In genomic region chr2:63786506-63786905, GRCh38 we compare ENCODE assay signal across 20 cellular contexts.
"Had no signal": no experiment of that assay in that cellular context is flagged by ENCODE, and none has a peak within 500 bp of the region (broad histone marks: within the 10 kb centered on the region; RNA-seq: fewer than 3 reads in every experiment).

No MANE protein-coding gene starts in this region.

- H3K27me3 ChIP-seq: cardiac muscle cell, MG63 had no signal

- H3K36me3 ChIP-seq: cardiac muscle cell, MG63 had no signal

- H3K9me3 ChIP-seq: MG63 had no signal

- H3K4me3 ChIP-seq: cardiac muscle cell, MG63 had no signal

- H3K27ac ChIP-seq: cardiac muscle cell, KMS-11 had no signal

- ATAC-seq: activated CD8-positive, alpha-beta memory T cell treated with anti-CD3 and anti-CD28 coated beads, Interleukin-2, amount 10 ng/mL, durations not matched to agents 7 days and 5 days; PC-3 had no signal

- H3K4me2 ChIP-seq: KMS-11 had no signal

- DNase-seq: activated CD4-positive, alpha-beta T cell treated with anti-CD3 and anti-CD28 coated beads for 48 hours; activated CD4-positive, alpha-beta T cell treated with anti-CD3 and anti-CD28 coated beads, Interleukin-2, amount 50 U/mL, for 48 hours; activated CD4-positive, CD25-positive, alpha-beta regulatory T cell treated with anti-CD3 and anti-CD28 coated beads, Interleukin-2, amount 50 U/mL, for 72 hours; activated CD8-positive, alpha-beta memory T cell treated with anti-CD3 and anti-CD28 coated beads, Interleukin-2, amount 10 ng/mL, durations not matched to agents 7 days and 5 days; activated effector memory CD4-positive, alpha-beta T cell treated with Interleukin-2 at 50 U/mL for 16 hours; activated naive CD4-positive, alpha-beta T cell; activated T-cell treated with anti-CD3 and anti-CD28 coated beads, Interleukin-2, amount 50 U/mL, for 24 hours; aorta; MG63; MV-4-11; NCI-H1092 treated with DMSO at 0.1 percent for 48 hours; NCI-H1417 treated with DMSO at 0.1 percent for 48 hours; NCI-H1694; NCI-H2029 treated with DMSO at 0.1 percent for 48 hours; NCI-H524; PC-3; SHP77 had no signal

- FAIRE-seq: RCC 7860 had no signal
